ENCODE assay signal across 10 cellular contexts in genomic region chr13:38223093-38223492, GRCh38.
DNase-seq lines count a peak whose midpoint lies in the region; ATAC-seq lines count a peak whose summit lies in the region.
"Had no signal": no experiment of that assay in that cellular context is flagged by ENCODE, and none has a peak within 500 bp of the region (broad histone marks: within the 10 kb centered on the region; RNA-seq: fewer than 3 reads in every experiment).

No MANE protein-coding gene starts in this region.

- ATAC-seq in left lobe of liver, result peak; percentile 32
- no peak for ATAC-seq in GM21367 (IDR thresholded peaks at IDR 0.05; ENCODE audit: unreplicated experiment)
- ATAC-seq in GM21381 (IDR thresholded peaks at IDR 0.05; ENCODE audit: unreplicated experiment), result no peak
- ATAC-seq: activated CD8-positive, alpha-beta memory T cell treated with anti-CD3 and anti-CD28 coated beads, Interleukin-2, amount 10 ng/mL, durations not matched to agents 7 days and 5 days had no signal

- DNase-seq in D341Med (ENCODE audit: low spot score), result peak; percentile 24
- peak; percentile 40 for DNase-seq in M059J (ENCODE audit: low read depth)
- peak; percentile 41 for DNase-seq in astrocyte of the hippocampus (ENCODE audit: low read depth, low spot score)
- DNase-seq in left lobe of liver (ENCODE audit: low spot score), result no peak
- no peak for DNase-seq in DMS 273 treated with DMSO at 0.1 percent for 48 hours (lab: John Stamatoyannopoulos, UW)
- no peak for DNase-seq in NCI-H2081 treated with DMSO at 0.1 percent for 48 hours (lab: John Stamatoyannopoulos, UW)
- DNase-seq: activated CD8-positive, alpha-beta memory T cell treated with anti-CD3 and anti-CD28 coated beads, Interleukin-2, amount 10 ng/mL, durations not matched to agents 7 days and 5 days; sigmoid colon had no signal

Comparison
In these comparisons a context has a peak if more than half of its experiments do, and no peak if none do; other contexts are left out.
1. DNase-seq: peak in D341Med (single experiment), M059J (single experiment) and astrocyte of the hippocampus (single experiment); none in left lobe of liver (single experiment), DMS 273 treated with DMSO at 0.1 percent for 48 hours (single experiment) and NCI-H2081 treated with DMSO at 0.1 percent for 48 hours (single experiment).